8 cellular contexts compared by ENCODE assay signal in the genomic region with DNA sequence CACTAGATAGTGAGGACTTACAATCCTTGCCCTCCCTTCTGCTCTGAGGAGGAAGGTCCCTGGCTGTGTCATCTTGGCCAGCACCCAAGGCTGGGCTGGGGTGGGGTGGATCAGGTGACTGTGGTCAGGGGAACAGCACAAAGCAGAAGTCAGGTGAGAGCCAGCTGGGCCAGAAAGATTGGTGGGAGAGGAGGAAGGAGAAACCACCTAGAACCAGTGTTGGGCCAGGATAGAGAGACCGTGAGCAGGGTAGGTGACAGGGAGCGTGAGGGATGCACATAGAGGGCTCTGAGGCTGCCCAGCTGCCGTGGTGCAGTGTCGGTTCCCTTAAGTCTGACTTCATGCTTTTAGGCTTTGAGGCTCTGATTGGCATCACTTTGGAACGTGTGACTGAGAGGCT. TPM values are rescaled to one million over a fixed set of nuclear protein-coding genes. Genes with fewer than 3 reads are reported as not detected.
DNase-seq lines count a peak whose midpoint lies in the region; ATAC-seq and TF ChIP-seq lines count a peak whose summit lies in the region.

No MANE protein-coding gene starts in this region.

- H3K4me3 ChIP-seq in NB4 (ENCODE audit: low read depth, low read length) (no peak overlapping the region), dorsolateral prefrontal cortex (no peak overlapping the region)

- no peak overlapping the region for H3K4me3 Mint-ChIP-seq in chondrocyte (ENCODE audit: unreplicated experiment)
- H3K4me3 Mint-ChIP-seq in stimulated activated memory B cell treated with anti-CD40 and anti-IgM and Interleukin-4, amounts not matched to agents 10 μg/mL and 1 μg/mL and 100 μg/mL, for 72 hours = peak overlapping the region; percentile 48

- intact Hi-C loops in dorsolateral prefrontal cortex (cut with DNase I) = no loop called here

- H3K27me3 Mint-ChIP-seq in chondrocyte (ENCODE audit: low read depth) = no peaks in the 10 kb centered on the region
- H3K27me3 Mint-ChIP-seq in stimulated activated memory B cell treated with anti-CD40 and anti-IgM and Interleukin-4, amounts not matched to agents 10 μg/mL and 1 μg/mL and 100 μg/mL, for 72 hours = no peaks in the 10 kb centered on the region

- peaks cover 33% of the 10 kb centered on the region for H3K4me1 Mint-ChIP-seq in chondrocyte (ENCODE audit: low read depth)
- peaks cover 41% of the 10 kb centered on the region for H3K4me1 Mint-ChIP-seq in stimulated activated memory B cell treated with anti-CD40 and anti-IgM and Interleukin-4, amounts not matched to agents 10 μg/mL and 1 μg/mL and 100 μg/mL, for 72 hours

- peak overlapping the region in 2 of 59 donors; percentile 15 to 48 for H3K27ac ChIP-seq in dorsolateral prefrontal cortex

- DNase-seq in GDM1 (lab: John Stamatoyannopoulos, UW) = peak; percentile 61
- DNase-seq in NB4 (ENCODE audit: low read depth) = peak; percentile 16
- DNase-seq in chondrocyte (ENCODE audit: low spot score) = no peak
- no peak for DNase-seq in dorsolateral prefrontal cortex
- no peak for DNase-seq in retina

- peaks cover 2% of the 10 kb centered on the region for H3K36me3 Mint-ChIP-seq in chondrocyte (ENCODE audit: low read depth)
- H3K36me3 Mint-ChIP-seq in stimulated activated memory B cell treated with anti-CD40 and anti-IgM and Interleukin-4, amounts not matched to agents 10 μg/mL and 1 μg/mL and 100 μg/mL, for 72 hours = peaks cover 75% of the 10 kb centered on the region

- H3K9me3 Mint-ChIP-seq in chondrocyte (ENCODE audit: low read depth) = no peaks in the 10 kb centered on the region
- no peaks in the 10 kb centered on the region for H3K9me3 Mint-ChIP-seq in stimulated activated memory B cell treated with anti-CD40 and anti-IgM and Interleukin-4, amounts not matched to agents 10 μg/mL and 1 μg/mL and 100 μg/mL, for 72 hours

- no peak for TF ChIP-seq CTCF in NB4 (IDR thresholded peaks at IDR 0.05; ENCODE audit: low read depth, low read length)
- no peak for TF ChIP-seq CTCF in chondrocyte (IDR thresholded peaks at IDR 0.05)
- no peak for TF ChIP-seq CTCF in dorsolateral prefrontal cortex (IDR thresholded peaks at IDR 0.05 in 54 of 56, conservative IDR thresholded peaks at IDR 0.05 in 2 of 56; ENCODE audit: low read depth in 1 of 56, partially characterized antibody in 56 of 56)

- H3K27me3 ChIP-seq in dorsolateral prefrontal cortex = no peaks in the 10 kb centered on the region

- peak overlapping the region; percentile 69 for H3K27ac Mint-ChIP-seq in chondrocyte (ENCODE audit: unreplicated experiment)
- peak overlapping the region; percentile 81 for H3K27ac Mint-ChIP-seq in stimulated activated memory B cell treated with anti-CD40 and anti-IgM and Interleukin-4, amounts not matched to agents 10 μg/mL and 1 μg/mL and 100 μg/mL, for 72 hours

- TF ChIP-seq POLR2A in NB4 (IDR thresholded peaks at IDR 0.05; ENCODE audit: extremely low read depth, insufficient read length) = no peak

- ATAC-seq in GM21619 (IDR thresholded peaks at IDR 0.05; ENCODE audit: unreplicated experiment) = peak; percentile 57
- peak; percentile 93 for ATAC-seq in stimulated activated memory B cell treated with anti-CD40 and anti-IgM and Interleukin-4, amounts not matched to agents 10 μg/mL and 1 μg/mL and 100 μg/mL, for 72 hours
- no peak for ATAC-seq in HG03521 (IDR thresholded peaks at IDR 0.05; ENCODE audit: unreplicated experiment)

RNA-seq across cellular contexts. Expression of gene NCF2, which starts 22.7 kb away (rescaled TPM):
- total RNA-seq in chondrocyte (1.2 to 3.2 TPM (median 2.7 TPM) in 3 replicates), dorsolateral prefrontal cortex (10 to 100 TPM in 3 of 120 experiments, 1 to 10 TPM in 117; 1.1 to 14.5 (median 3.5) TPM)

Comparison
In these comparisons a context has a peak if more than half of its experiments do, and no peak if none do; other contexts are left out.
1. DNase-seq: peak in GDM1 (single experiment) and NB4 (single experiment); none in chondrocyte (single experiment), dorsolateral prefrontal cortex (0 of 10) and retina (single experiment).